ENCODE assay signal across 26 cellular contexts in genomic region chr7:125390866-125391265, GRCh38.
"Had no signal": no experiment of that assay in that cellular context is flagged by ENCODE, and none has a peak within 500 bp of the region (broad histone marks: within the 10 kb centered on the region; RNA-seq: fewer than 3 reads in every experiment).

No MANE protein-coding gene starts in this region.

- H3K4me1 ChIP-seq: esophagus muscularis mucosa, gastroesophageal sphincter, left ventricle myocardium inferior, lower lobe of right lung, right atrium auricular region, sigmoid colon, stomach, transverse colon had no signal

- H3K9me3 ChIP-seq: esophagus muscularis mucosa, gastroesophageal sphincter, left ventricle myocardium inferior, lower lobe of right lung, neutrophil, right atrium auricular region, sigmoid colon, stomach, thoracic aorta, transverse colon had no signal

- H3K27me3 Mint-ChIP-seq: memory B cell, naive B cell had no signal

- H3K4me2 ChIP-seq: hepatocyte had no signal

- H3K27ac ChIP-seq: epithelial cell of prostate, esophagus muscularis mucosa, gastroesophageal sphincter, hepatocyte, left ventricle myocardium inferior, lower lobe of right lung, neutrophil, right atrium auricular region, sigmoid colon, stomach, thoracic aorta, transverse colon had no signal

- ATAC-seq: gastroesophageal sphincter, left cardiac atrium, lower lobe of right lung had no signal

- H2AFZ ChIP-seq: hepatocyte had no signal

- H3K27me3 ChIP-seq: esophagus muscularis mucosa, gastroesophageal sphincter, hepatocyte, neutrophil, right atrium auricular region, sigmoid colon, stomach, transverse colon had no signal

- H3K4me3 Mint-ChIP-seq: memory B cell, naive B cell, nephron progenitor cell had no signal

- H3K4me3 ChIP-seq: esophagus muscularis mucosa, gastroesophageal sphincter, hepatocyte, left ventricle myocardium inferior, lower lobe of right lung, right atrium auricular region, sigmoid colon, stomach, thoracic aorta, transverse colon had no signal

- DNase-seq: cortex of kidney; effector memory CD4-positive, alpha-beta T cell; foreskin fibroblast; kidney; left cardiac atrium; left ventricle myocardium inferior; lower lobe of right lung; midbrain; naive B cell; nephron progenitor cell; sigmoid colon; small intestine; stimulated activated CD4-positive, alpha-beta T cell treated with anti-CD3 and anti-CD28 coated beads, Interleukin-12 subunit alpha, Interleukin-12 subunit beta, amount 100 ng/mL, for 4 hours; stimulated activated naive CD4-positive, alpha-beta T cell; stomach; substantia nigra; transverse colon had no signal

- H3K27ac Mint-ChIP-seq: memory B cell, naive B cell, nephron progenitor cell had no signal

- H3K36me3 Mint-ChIP-seq: memory B cell, naive B cell had no signal

- FAIRE-seq: endometrium, kidney, small intestine had no signal

- H3K9me3 Mint-ChIP-seq: nephron progenitor cell had no signal

- H3K79me2 ChIP-seq: hepatocyte had no signal

- H3K36me3 ChIP-seq: esophagus muscularis mucosa, gastroesophageal sphincter, left ventricle myocardium inferior, lower lobe of right lung, neutrophil, right atrium auricular region, sigmoid colon, stomach, thoracic aorta, transverse colon had no signal

- H3K4me1 Mint-ChIP-seq: memory B cell, naive B cell, nephron progenitor cell had no signal
